In genomic region chr15:33963831-33964664, GRCh38 we compare ENCODE assay signal across 8 cellular contexts. TPM values are rescaled to one million over a fixed set of nuclear protein-coding genes. Genes with fewer than 3 reads are reported as not detected.
DNase-seq lines count a peak whose midpoint lies in the region; ATAC-seq and TF ChIP-seq lines count a peak whose summit lies in the region.

No MANE protein-coding gene starts in this region.

- H3K36me3 ChIP-seq in thoracic aorta: no peaks in the 10 kb centered on the region

- DNase-seq in DMS53 (lab: John Stamatoyannopoulos, UW) (peak; percentile 47), RPMI8226 (peak; percentile 18), fibroblast of the conjunctiva (ENCODE audit: low read depth) (peak; percentile 10), thoracic aorta (ENCODE audit: low spot score) (no peak), activated T-cell treated with anti-CD3 and anti-CD28 coated beads for 4 hours (no peak)
- DNase-seq in activated CD4-positive, alpha-beta T cell treated with anti-CD3 and anti-CD28 coated beads for 48 hours: no peak

- H3K27me3 ChIP-seq in thoracic aorta (replicated peaks; ENCODE audit: insufficient read depth): no peaks in the 10 kb centered on the region

- peak; percentile 36 for TF ChIP-seq CTCF in thoracic aorta (IDR thresholded peaks at IDR 0.05)

- no peak overlapping the region for H3K4me3 ChIP-seq in thoracic aorta

- H3K27ac ChIP-seq in thoracic aorta: no peak overlapping the region

- H3K4me1 ChIP-seq in thoracic aorta (ENCODE audit: control insufficient read depth in 1 of 2, low read depth in 2 of 2): peaks cover 8 to 14% of the 10 kb centered on the region in 2 donors

- ATAC-seq in HG02678 (IDR thresholded peaks at IDR 0.05; ENCODE audit: unreplicated experiment) (peak; percentile 52), thoracic aorta (ENCODE audit: insufficient number of reproducible peaks, low FRiP score, low read depth) (no peak), HG02973 (IDR thresholded peaks at IDR 0.05; ENCODE audit: unreplicated experiment) (no peak)

- H3K9me3 ChIP-seq in thoracic aorta: no peaks in the 10 kb centered on the region

RNA-seq across cellular contexts. Expression of gene CHRM5, which starts 4.2 kb away (rescaled TPM):
- total RNA-seq in thoracic aorta: not detected

Comparison
In these comparisons a context has a peak if more than half of its experiments do, and no peak if none do; other contexts are left out.
1. DNase-seq: peak in DMS53 (single experiment), RPMI8226 (single experiment) and fibroblast of the conjunctiva (single experiment); none in thoracic aorta (single experiment), activated CD4-positive, alpha-beta T cell treated with anti-CD3 and anti-CD28 coated beads for 48 hours (single experiment) and activated T-cell treated with anti-CD3 and anti-CD28 coated beads for 4 hours (single experiment).